ENCODE assay signal across 9 cellular contexts in genomic region chr6:11770546-11771466, GRCh38. TPM values are rescaled to one million over a fixed set of nuclear protein-coding genes. Genes with fewer than 3 reads are reported as not detected.
DNase-seq lines count a peak whose midpoint lies in the region; ATAC-seq lines count a peak whose summit lies in the region.
"Had no signal": no experiment of that assay in that cellular context is flagged by ENCODE, and none has a peak within 500 bp of the region (broad histone marks: within the 10 kb centered on the region; RNA-seq: fewer than 3 reads in every experiment).

No MANE protein-coding gene starts in this region.

- DNase-seq in H4 (ENCODE audit: low spot score) (peak; percentile 98), SW 1271 (lab: John Stamatoyannopoulos, UW) (peak; percentile 86 to 91), head of caudate nucleus (peak in 31 of 42 donors; percentile 6 to 52 (median 25)), posterior vena cava (ENCODE audit: low spot score) (peak; percentile 98), T-helper 1 cell (no peak)
- no peak for DNase-seq in activated naive CD4-positive, alpha-beta T cell treated with anti-CD3 and anti-CD28 coated beads, Interleukin-2, amount 50 U/mL, for 16 hours
- no peak for DNase-seq in activated CD4-positive, alpha-beta T cell treated with anti-CD3 and anti-CD28 coated beads, Interleukin-2, amount 50 U/mL, for 1 hour

- no peak for ATAC-seq in GM21786 (IDR thresholded peaks at IDR 0.05; ENCODE audit: unreplicated experiment)
- ATAC-seq: T-cell had no signal

- intact Hi-C loops in head of caudate nucleus (cut with DNase I) = no loop called here
- intact Hi-C loops in posterior vena cava (cut with DNase I) = no loop called here

RNA-seq across cellular contexts. Expression of gene ADTRP, which starts 7.8 kb away (rescaled TPM):
- total RNA-seq in H4 (2014; rRNA removed; shearing (Covaris generic)) = 0.74 TPM in 1 of 2 replicates, not detected in the other
- total RNA-seq in posterior vena cava = 1 to 10 TPM in 1 of 2 donors, under 1 TPM in 1; 0.48 to 1.2 TPM

Comparison
In these comparisons a context has a peak if more than half of its experiments do, and no peak if none do; other contexts are left out.
1. DNase-seq: peak in H4 (single experiment), SW 1271 (2 of 2), head of caudate nucleus (31 of 42) and posterior vena cava (single experiment); none in activated naive CD4-positive, alpha-beta T cell treated with anti-CD3 and anti-CD28 coated beads, Interleukin-2, amount 50 U/mL, for 16 hours (single experiment), T-helper 1 cell (0 of 5) and activated CD4-positive, alpha-beta T cell treated with anti-CD3 and anti-CD28 coated beads, Interleukin-2, amount 50 U/mL, for 1 hour (single experiment).